Comparison of ENCODE assay signal across 8 cellular contexts in the genomic region with DNA sequence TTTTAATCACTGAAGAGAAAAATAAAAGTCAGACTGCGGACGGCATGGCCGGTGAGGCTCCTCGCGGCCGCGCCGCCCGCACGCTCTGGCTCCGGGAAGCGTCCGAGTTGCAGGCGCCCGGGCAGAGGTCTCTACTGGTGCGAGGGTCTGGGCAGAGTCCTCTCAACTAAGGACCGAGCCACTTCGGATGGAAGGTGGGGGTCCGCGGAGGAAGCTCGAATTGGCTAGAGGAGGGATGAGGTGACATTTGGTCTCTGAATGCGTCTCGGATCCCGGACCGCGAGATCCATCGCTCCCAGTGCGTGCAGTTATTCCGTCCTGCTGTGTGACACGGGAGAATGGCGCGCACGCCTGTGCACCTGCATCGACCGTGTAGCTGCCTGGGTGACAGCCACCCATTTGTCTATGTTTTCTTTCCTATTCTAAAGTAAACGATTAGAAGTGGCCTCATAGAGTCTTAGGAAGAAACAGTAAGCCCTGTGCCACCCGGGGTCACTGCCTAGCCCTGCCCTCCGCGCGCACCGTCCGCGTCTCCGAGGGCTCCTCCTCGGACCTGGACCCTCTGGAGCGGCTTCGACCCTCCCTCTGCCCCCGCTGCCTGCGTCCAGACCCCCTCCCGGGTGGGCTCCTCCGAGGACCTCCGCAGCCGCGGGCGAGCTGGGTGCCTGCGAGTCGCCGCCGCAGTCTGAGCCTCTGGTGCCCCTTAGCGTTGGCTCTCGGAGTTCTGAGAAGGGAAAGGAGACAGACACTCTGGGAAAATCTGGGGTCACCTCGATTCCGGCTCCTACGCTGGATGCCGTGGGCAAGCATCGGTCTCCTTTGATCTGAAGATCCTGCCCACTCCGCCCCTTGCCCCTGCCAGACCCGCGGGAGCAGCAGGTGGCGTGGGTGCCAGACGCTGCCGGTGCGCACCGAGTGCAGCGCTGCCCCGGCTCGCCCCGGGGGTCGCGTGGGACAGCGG.
DNase-seq lines count a peak whose midpoint lies in the region; ATAC-seq and TF ChIP-seq lines count a peak whose summit lies in the region.

No MANE protein-coding gene starts in this region.

- H3K27ac ChIP-seq in A673 (ENCODE audit: low read depth, low read length, poor library complexity, severe bottlenecking) (no peak overlapping the region), Panc1 (ENCODE audit: low read length) (no peak overlapping the region), muscle layer of colon (ENCODE audit: low read depth, low read length) (no peak overlapping the region), vagina (no peak overlapping the region)

- no peaks in the 10 kb centered on the region for H3K9me3 Mint-ChIP-seq in Caco-2 (ENCODE audit: unreplicated experiment)

- TF ChIP-seq CTCF in A673 (conservative IDR thresholded peaks at IDR 0.05; ENCODE audit: low read depth, low read length) (peak; percentile 61), Panc1 (IDR thresholded peaks at IDR 0.05) (peak; percentile 67), vagina (IDR thresholded peaks at IDR 0.05) (peak in 1 of 3 experiments; percentile 12), Caco-2 (IDR thresholded peaks at IDR 0.05; ENCODE audit: insufficient read depth in 1 of 2, low read depth in 1 of 2, low read length in 1 of 2, severe bottlenecking in 1 of 2, unreplicated experiment in 1 of 2) (no peak)

- ATAC-seq in Panc1 (peak; percentile 84), HG02798 (IDR thresholded peaks at IDR 0.05; ENCODE audit: poor library complexity, unreplicated experiment) (no peak)

- CTCF ChIA-PET in A673 (lab: Charles Lee) (no interaction called here), Panc1 (lab: Charles Lee) (no interaction called here), Caco-2 (lab: Charles Lee) (no interaction called here)

- peaks cover 4% of the 10 kb centered on the region for H3K4me1 ChIP-seq in A673 (ENCODE audit: insufficient read depth, low read length, poor library complexity, severe bottlenecking)
- H3K4me1 ChIP-seq in Panc1 (ENCODE audit: control insufficient read depth, insufficient read depth, low read length): no peaks in the 10 kb centered on the region
- H3K4me1 ChIP-seq in muscle layer of colon (ENCODE audit: insufficient read depth, low read length): no peaks in the 10 kb centered on the region
- H3K4me1 ChIP-seq in vagina: peaks cover 22% of the 10 kb centered on the region
- H3K4me1 ChIP-seq in Caco-2: no peaks in the 10 kb centered on the region

- H3K27ac Mint-ChIP-seq in Caco-2 (ENCODE audit: unreplicated experiment): no peak overlapping the region

- POLR2A ChIA-PET in A673 (lab: Charles Lee; ENCODE audit: low non-redundant PET) (no interaction called here), Panc1 (lab: Charles Lee) (no interaction called here), Caco-2 (lab: Charles Lee) (no interaction called here)

- DNase-seq in A673 (ENCODE audit: low spot score) (peak; percentile 75), H4 (ENCODE audit: low spot score) (peak; percentile 34), Panc1 (ENCODE audit: low read depth, low spot score) (no peak), ecto neural progenitor cell (ENCODE audit: low spot score) (peak; percentile 82), vagina (ENCODE audit: extremely low spot score in 2 of 2) (no peak), Caco-2 (no peak)

- H3K4me1 Mint-ChIP-seq in Caco-2 (ENCODE audit: low read depth, unreplicated experiment): no peaks in the 10 kb centered on the region

- H3K9me3 ChIP-seq in A673 (ENCODE audit: low read depth, low read length, poor library complexity, severe bottlenecking) (no peaks in the 10 kb centered on the region), Panc1 (ENCODE audit: control insufficient read depth, insufficient read depth, low read depth, low read length) (no peaks in the 10 kb centered on the region), muscle layer of colon (ENCODE audit: low read length) (no peaks in the 10 kb centered on the region), vagina (no peaks in the 10 kb centered on the region), Caco-2 (no peaks in the 10 kb centered on the region)

- BruUV-seq in A673 (replicated peaks; lab: Mats Ljungman, UMichigan) (no TSS peak), Panc1 (replicated peaks; lab: Mats Ljungman, UMichigan) (no TSS peak), Caco-2 (replicated peaks; lab: Mats Ljungman, UMichigan) (no TSS peak)

- in situ Hi-C loops in Panc1 (cut with HindIII; ENCODE audit: low pct_unique_long_range_greater_than_20kb, low sequenced_read_pairs): no loop called here

- H3K36me3 ChIP-seq in A673 (ENCODE audit: insufficient read depth, low read length, poor library complexity, severe bottlenecking) (no peaks in the 10 kb centered on the region), Panc1 (ENCODE audit: control insufficient read depth, insufficient read depth, low read length) (no peaks in the 10 kb centered on the region), muscle layer of colon (ENCODE audit: insufficient read depth, low read length) (no peaks in the 10 kb centered on the region), vagina (no peaks in the 10 kb centered on the region), Caco-2 (ENCODE audit: control insufficient read depth, insufficient read depth, low read length) (no peaks in the 10 kb centered on the region)

- H3K4me3 ChIP-seq in A673 (ENCODE audit: low read depth, low read length, poor library complexity, severe bottlenecking): peak overlapping the region; percentile 59
- peak overlapping the region; percentile 46 to 48 for H3K4me3 ChIP-seq in Panc1 (ENCODE audit: low read depth in 2 of 2, low read length in 2 of 2)
- peak overlapping the region; percentile 27 to 52 for H3K4me3 ChIP-seq in muscle layer of colon (ENCODE audit: low read depth in 1 of 2, low read length in 2 of 2)
- peak overlapping the region; percentile 40 to 48 for H3K4me3 ChIP-seq in vagina
- no peak overlapping the region for H3K4me3 ChIP-seq in Caco-2 (ENCODE audit: low read depth, low read length)

- no peak overlapping the region for H3K4me3 Mint-ChIP-seq in Caco-2 (ENCODE audit: unreplicated experiment)

- no peaks in the 10 kb centered on the region for H3K36me3 Mint-ChIP-seq in Caco-2 (ENCODE audit: insufficient read depth, unreplicated experiment)

- peaks cover 34% of the 10 kb centered on the region for H3K27me3 ChIP-seq in A673 (replicated peaks; ENCODE audit: insufficient read depth, low read depth, low read length, poor library complexity)
- no peaks in the 10 kb centered on the region; the same call in none of the 2 replicates for H3K27me3 ChIP-seq in Panc1 (ENCODE audit: control insufficient read depth, insufficient read depth, low read length)
- peaks cover 10 to 25% of the 10 kb centered on the region in 2 donors for H3K27me3 ChIP-seq in muscle layer of colon (ENCODE audit: control insufficient read depth in 1 of 2, insufficient read depth in 2 of 2, low read length in 2 of 2)
- H3K27me3 ChIP-seq in vagina: no peaks in the 10 kb centered on the region
- no peaks in the 10 kb centered on the region for H3K27me3 ChIP-seq in Caco-2 (replicated peaks; ENCODE audit: control insufficient read depth, insufficient read depth, low read length)

- TF ChIP-seq POLR2A in vagina (IDR thresholded peaks at IDR 0.05): no peak

- intact Hi-C loops in A673 (cut with micrococcal nuclease; ENCODE audit: unreplicated experiment) (loop anchor here (1.0 to 10.0 kb wide), 3 partner anchors 216 to 658 kb away; no protein-coding TSS in a partner anchor), Panc1 (cut with micrococcal nuclease; ENCODE audit: unreplicated experiment) (loop anchor here (5.0 to 10.0 kb wide), 3 partner anchors 193 to 661 kb away; no protein-coding TSS in a partner anchor), vagina (cut with DNase I) (no loop called here), Caco-2 (cut with micrococcal nuclease; ENCODE audit: unreplicated experiment) (no loop called here)

- no peaks in the 10 kb centered on the region for H3K27me3 Mint-ChIP-seq in Caco-2 (ENCODE audit: insufficient read depth, unreplicated experiment)

- no peak overlapping the region for H3K9ac ChIP-seq in muscle layer of colon (ENCODE audit: low read length)

Comparison
In these comparisons a context has a peak if more than half of its experiments do, and no peak if none do; other contexts are left out.
1. DNase-seq: peak in A673 (single experiment), H4 (single experiment) and ecto neural progenitor cell (single experiment); none in Panc1 (single experiment), vagina (0 of 2) and Caco-2 (0 of 2).
2. CTCF ChIP-seq: peak in A673 (single experiment) and Panc1 (single experiment); none in Caco-2 (0 of 2).
3. intact Hi-C loops: an anchor here in A673 (1.0 to 10.0 kb wide) and Panc1 (5.0 to 10.0 kb wide); none called in vagina and Caco-2.